In the genomic region with DNA sequence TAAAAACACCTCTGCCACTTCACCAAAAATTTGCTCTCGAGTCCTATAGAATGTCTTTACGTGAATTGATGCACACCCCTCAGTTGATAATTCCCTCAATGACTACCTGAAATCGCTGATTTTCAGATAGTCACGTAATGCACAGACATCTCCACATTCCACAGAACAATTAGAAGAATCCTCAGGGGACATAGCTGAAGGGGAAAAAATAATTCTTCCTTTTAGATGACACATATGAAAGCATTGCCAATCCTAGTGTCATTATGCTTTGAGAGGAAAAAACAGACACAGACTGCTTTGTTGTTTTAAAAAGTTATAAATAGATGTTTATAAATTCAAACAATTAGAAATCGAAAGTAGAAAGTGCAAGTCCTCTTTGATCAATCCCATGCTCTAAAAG, we compare ENCODE assay signal across 19 cellular contexts.
DNase-seq lines count a peak whose midpoint lies in the region; ATAC-seq and TF ChIP-seq lines count a peak whose summit lies in the region.
"Had no signal": no experiment of that assay in that cellular context is flagged by ENCODE, and none has a peak within 500 bp of the region (broad histone marks: within the 10 kb centered on the region; RNA-seq: fewer than 3 reads in every experiment).

No MANE protein-coding gene starts in this region.

- no peaks in the 10 kb centered on the region for H4K20me1 ChIP-seq in fibroblast of lung (ENCODE audit: control insufficient read depth, extremely low read depth, insufficient read depth, low read length)

- peak overlapping the region; percentile 98 for H3K27ac ChIP-seq in SK-N-MC
- H3K27ac ChIP-seq in fibroblast of lung (ENCODE audit: insufficient read depth, low read length) = peak overlapping the region; percentile 70
- H3K27ac ChIP-seq: Peyer's patch, sigmoid colon had no signal

- H3K27me3 ChIP-seq in fibroblast of lung (ENCODE audit: control insufficient read depth, insufficient read depth, low read length) (no peaks in the 10 kb centered on the region), skeletal muscle satellite cell (ENCODE audit: control insufficient read depth, insufficient read depth, low read length) (no peaks in the 10 kb centered on the region)
- H3K27me3 ChIP-seq: Peyer's patch, sigmoid colon had no signal

- H3K4me3 ChIP-seq in SK-N-MC = peak overlapping the region; percentile 11; the same call in 1 of the 2 replicates
- no peak overlapping the region for H3K4me3 ChIP-seq in fibroblast of lung (replicated peaks in 1 of 4; ENCODE audit: control extremely low read depth in 1 of 4, insufficient read depth in 1 of 4, low read depth in 3 of 4, low read length in 4 of 4)
- peak overlapping the region; percentile 15 for H3K4me3 ChIP-seq in skeletal muscle satellite cell (ENCODE audit: low read length)
- H3K4me3 ChIP-seq: Peyer's patch, sigmoid colon had no signal

- TF ChIP-seq CTCF in fibroblast of lung (conservative IDR thresholded peaks at IDR 0.05 in 1 of 2, IDR thresholded peaks at IDR 0.05 in 1 of 2; ENCODE audit: low read depth in 1 of 2, low read length in 2 of 2) = no peak

- H3K79me2 ChIP-seq in fibroblast of lung (ENCODE audit: control insufficient read depth, insufficient read depth, low read length) = no peaks in the 10 kb centered on the region

- H3K4me1 ChIP-seq in fibroblast of lung (ENCODE audit: control insufficient read depth, extremely low read depth, insufficient read depth, low read length) (peaks cover 8% of the 10 kb centered on the region), skeletal muscle satellite cell (ENCODE audit: control insufficient read depth, insufficient read depth, low read length) (peaks cover 51% of the 10 kb centered on the region)
- H3K4me1 ChIP-seq: Peyer's patch had no signal

- ATAC-seq in HG02571 (IDR thresholded peaks at IDR 0.05; ENCODE audit: unreplicated experiment) = no peak

- H3K36me3 ChIP-seq in SK-N-MC (ENCODE audit: insufficient read depth, low read length) = peaks cover 4% of the 10 kb centered on the region; the same call in 1 of the 2 replicates
- H3K36me3 ChIP-seq in fibroblast of lung (ENCODE audit: control insufficient read depth, insufficient read depth, low read length) = no peaks in the 10 kb centered on the region
- no peaks in the 10 kb centered on the region for H3K36me3 ChIP-seq in skeletal muscle satellite cell (ENCODE audit: insufficient read depth, low read length)
- H3K36me3 ChIP-seq: Peyer's patch, sigmoid colon had no signal

- H2AFZ ChIP-seq in fibroblast of lung (ENCODE audit: low read length) = no peak overlapping the region

- peak overlapping the region; percentile 5 for H3K9ac ChIP-seq in SK-N-MC (ENCODE audit: insufficient read length)
- no peak overlapping the region for H3K9ac ChIP-seq in fibroblast of lung (ENCODE audit: insufficient read depth, low read length)
- H3K9ac ChIP-seq in skeletal muscle satellite cell (ENCODE audit: low read depth, low read length) = peak overlapping the region; percentile 64

- DNase-seq in GM03348 (ENCODE audit: low spot score) (peak; percentile 53), SK-N-MC (ENCODE audit: low read depth, low spot score) (no peak), fibroblast of lung (ENCODE audit: low read depth in 2 of 2) (peak; percentile 26 to 41), NCI-H2107 (lab: John Stamatoyannopoulos, UW) (no peak), T-helper 1 cell (no peak), DMS153 treated with DMSO at 0.1 percent for 48 hours (lab: John Stamatoyannopoulos, UW; ENCODE audit: unreplicated experiment) (no peak)
- DNase-seq: activated CD4-positive, alpha-beta memory T cell treated with anti-CD3 and anti-CD28 coated beads, Interleukin-2, amount 10 ng/mL, durations not matched to agents 7 days and 5 days; activated naive CD8-positive, alpha-beta T cell treated with anti-CD3 and anti-CD28 coated beads, Interleukin-2, amount 10 ng/mL, durations not matched to agents 7 days and 5 days; activated T-cell treated with anti-CD3 and anti-CD28 coated beads, Interleukin-2, amount 50 U/mL, for 48 hours; C1 segment of cervical spinal cord; central memory CD4-positive, alpha-beta T cell; DMS53; NCI-H2081 treated with DMSO at 0.1 percent for 48 hours; nucleus accumbens; Peyer's patch; sigmoid colon; stimulated activated CD4-positive, alpha-beta T cell treated with anti-CD3 and anti-CD28 coated beads, Interleukin-4, amount 100 ng/mL, for 4 hours had no signal

- H3K4me2 ChIP-seq in fibroblast of lung (ENCODE audit: extremely low read depth, insufficient read depth, low read length) (peak overlapping the region; percentile 76), skeletal muscle satellite cell (ENCODE audit: low read length) (peak overlapping the region; percentile 28)

- H3K9me3 ChIP-seq in SK-N-MC (ENCODE audit: low read depth, low read length) = peaks cover 3% of the 10 kb centered on the region; the same call in 1 of the 2 replicates
- no peaks in the 10 kb centered on the region for H3K9me3 ChIP-seq in fibroblast of lung (ENCODE audit: control insufficient read depth, insufficient read depth, low read depth, low read length)
- no peaks in the 10 kb centered on the region for H3K9me3 ChIP-seq in skeletal muscle satellite cell (replicated peaks; ENCODE audit: low read length)
- H3K9me3 ChIP-seq: Peyer's patch had no signal

Comparison
In these comparisons a context has a peak if more than half of its experiments do, and no peak if none do; other contexts are left out.
1. DNase-seq: peak in GM03348 (single experiment) and fibroblast of lung (2 of 2); none in SK-N-MC (single experiment), NCI-H2107 (single experiment), T-helper 1 cell (0 of 5) and DMS153 treated with DMSO at 0.1 percent for 48 hours (single experiment).
2. H3K4me3 ChIP-seq: peak in SK-N-MC (single experiment) and skeletal muscle satellite cell (single experiment); none in fibroblast of lung (0 of 4).